ENCODE assay signal across 8 cellular contexts in genomic region chr16:15145418-15146263, GRCh38. TPM values are rescaled to one million over a fixed set of nuclear protein-coding genes. Genes with fewer than 3 reads are reported as not detected.
DNase-seq lines count a peak whose midpoint lies in the region; ATAC-seq, FAIRE-seq and TF ChIP-seq lines count a peak whose summit lies in the region.
"Not testable (repeated sequence)": the region's sequence is repeated elsewhere in the genome, so short reads cannot be mapped to it uniquely, and the experiment has no call there.

No MANE protein-coding gene starts in this region.

- TF ChIP-seq RAD21 in K562 (CRISPR knock-in tag; conservative IDR thresholded peaks at IDR 0.05 in 1 of 2, IDR thresholded peaks at IDR 0.05 in 1 of 2) = not testable (repeated sequence)

- WGBS in K562 (ENCODE audit: insufficient coverage, low coverage, missing lambda C conversion rate) = 91% methylated on average over 15 of the region's 35 CpGs
- WGBS in transverse colon (ENCODE audit: low coverage in 1 of 2), 2 donors = 80% methylated on average over 27 of the region's 35 CpGs; no CpG with 5 or more reads in 1 of the 2 donors

- peak overlapping the region in 6 of 11 experiments; percentile 52 to 78 (median 66); a peak in 8 of 22 replicates for H3K4me2 ChIP-seq in BLaER1 treated with 17β-estradiol and CSF1 and Interleukin-3, amounts not matched to agents 10 nM and 100 nM
- H3K4me2 ChIP-seq in K562 (ENCODE audit: insufficient read depth, low read length) = not testable (repeated sequence)
- H3K4me2 ChIP-seq in fibroblast of lung (ENCODE audit: extremely low read depth, insufficient read depth, low read length) = peak overlapping the region; percentile 13

- CTCF ChIA-PET in K562 (lab: Yijun Ruan, JAX; ENCODE audit: low intra/inter-chr PET ratio) = not testable (repeated sequence)

- not testable (repeated sequence) for ATAC-seq in K562

- 0 out of 22 replicates have a peak overlapping the region, but pooled peaks of 1 of the 11 experiments have one; percentile 56 for H3K9ac ChIP-seq in BLaER1 treated with 17β-estradiol and CSF1 and Interleukin-3, amounts not matched to agents 10 nM and 100 nM
- not testable (repeated sequence) for H3K9ac ChIP-seq in K562 (ENCODE audit: insufficient read depth in 1 of 2, low read depth in 2 of 2, low read length in 2 of 2); fibroblast of lung (ENCODE audit: insufficient read depth, low read length); rectal smooth muscle tissue (ENCODE audit: low read length)

- H2AFZ ChIP-seq in K562 (ENCODE audit: low read depth, low read length); fibroblast of lung (ENCODE audit: low read length): not testable (repeated sequence)

- in situ Hi-C loops in K562 (cut with MboI); transverse colon (cut with MboI; ENCODE audit: low pct_ligation_motif_present in 1 of 4, low pct_unique_long_range_greater_than_20kb in 1 of 4, low sequenced_read_pairs in 3 of 4): not testable (repeated sequence)

- H4K20me1 ChIP-seq in BLaER1 treated with 17β-estradiol and CSF1 and Interleukin-3, amounts not matched to agents 10 nM and 100 nM = peaks cover 41 to 94% (median 75%) of the 10 kb centered on the region in 11 experiments; a peak in 20 of 22 replicates
- H4K20me1 ChIP-seq in K562 (replicated peaks; ENCODE audit: control insufficient read depth, insufficient read depth, low read length); fibroblast of lung (ENCODE audit: control insufficient read depth, extremely low read depth, insufficient read depth, low read length): not testable (repeated sequence)

- DNase-seq in NCI-H446 treated with DMSO at 0.1 percent for 48 hours (lab: John Stamatoyannopoulos, UW) = peak; percentile 7
- not testable (repeated sequence) for DNase-seq in K562 (ENCODE audit: extremely low read depth in 1 of 4, low spot score in 3 of 4)
- DNase-seq in fibroblast of lung (ENCODE audit: low read depth in 2 of 2) = peak; percentile 56 to 63
- DNase-seq in left ventricle myocardium inferior = peak; percentile 56
- peak; percentile 73 for DNase-seq in midbrain (lab: John Stamatoyannopoulos, UW)
- DNase-seq in transverse colon = peak; percentile 43

- TF ChIP-seq CTCF in K562 (IDR thresholded peaks at IDR 0.05 in 2 of 3, conservative IDR thresholded peaks at IDR 0.05 in 1 of 3; ENCODE audit: insufficient read depth in 2 of 3, low read depth in 1 of 3, low read length in 3 of 3); fibroblast of lung (conservative IDR thresholded peaks at IDR 0.05 in 1 of 2, IDR thresholded peaks at IDR 0.05 in 1 of 2; ENCODE audit: low read depth in 1 of 2, low read length in 2 of 2); left ventricle myocardium inferior (IDR thresholded peaks at IDR 0.05; ENCODE audit: borderline replicate concordance); transverse colon (IDR thresholded peaks at IDR 0.05): not testable (repeated sequence)

- H3K79me2 ChIP-seq in K562 (ENCODE audit: control insufficient read depth, insufficient read depth, low read length) (peaks cover 21% of the 10 kb centered on the region), fibroblast of lung (ENCODE audit: control insufficient read depth, insufficient read depth, low read length) (peaks cover 46% of the 10 kb centered on the region)

- TF ChIP-seq POLR2A in K562 (conservative IDR thresholded peaks at IDR 0.05); transverse colon (IDR thresholded peaks at IDR 0.05): not testable (repeated sequence)

- BruUV-seq in K562 (replicated peaks; lab: Mats Ljungman, UMichigan) = not testable (repeated sequence)

- not testable (repeated sequence) for H3K4me3 ChIP-seq in BLaER1 treated with 17β-estradiol and CSF1 and Interleukin-3, amounts not matched to agents 10 nM and 100 nM; K562; fibroblast of lung (replicated peaks in 1 of 4; ENCODE audit: control extremely low read depth in 1 of 4, insufficient read depth in 1 of 4, low read depth in 3 of 4, low read length in 4 of 4); transverse colon
- H3K4me3 ChIP-seq in left ventricle myocardium inferior (peak overlapping the region; percentile 30), rectal smooth muscle tissue (ENCODE audit: low read length) (peak overlapping the region; percentile 13)

- H3K9me3 ChIP-seq in BLaER1 treated with 17β-estradiol and CSF1 and Interleukin-3, amounts not matched to agents 10 nM and 100 nM (replicated peaks in 1 of 11); K562 (replicated peaks; ENCODE audit: control insufficient read depth, insufficient read depth, low read depth, low read length); fibroblast of lung (ENCODE audit: control insufficient read depth, insufficient read depth, low read depth, low read length); left ventricle myocardium inferior (replicated peaks); transverse colon: not testable (repeated sequence)

- POLR2A ChIA-PET in K562 (lab: Yijun Ruan, JAX) = not testable (repeated sequence)

- not testable (repeated sequence) for FAIRE-seq in K562 (lab: Jason Lieb, UNC)

- not testable (repeated sequence) for H3K27me3 ChIP-seq in BLaER1 treated with 17β-estradiol and CSF1 and Interleukin-3, amounts not matched to agents 10 nM and 100 nM; K562 (ENCODE audit: control insufficient read depth in 2 of 2, insufficient read depth in 2 of 2, low read length in 2 of 2); fibroblast of lung (ENCODE audit: control insufficient read depth, insufficient read depth, low read length); left ventricle myocardium inferior (ENCODE audit: low read depth); rectal smooth muscle tissue (ENCODE audit: control insufficient read depth, insufficient read depth, low read length); transverse colon

- not testable (repeated sequence) for H3K36me3 ChIP-seq in BLaER1 treated with 17β-estradiol and CSF1 and Interleukin-3, amounts not matched to agents 10 nM and 100 nM; K562 (ENCODE audit: control insufficient read depth, insufficient read depth, low read length); fibroblast of lung (ENCODE audit: control insufficient read depth, insufficient read depth, low read length); left ventricle myocardium inferior; rectal smooth muscle tissue (ENCODE audit: control insufficient read depth, insufficient read depth, low read length); transverse colon

- intact Hi-C loops in K562 (cut with micrococcal nuclease); left ventricle myocardium inferior (cut with micrococcal nuclease); transverse colon (cut with DNase I; ENCODE audit: low total_unique reads): not testable (repeated sequence)

- H3K27ac ChIP-seq in BLaER1 treated with 17β-estradiol and CSF1 and Interleukin-3, amounts not matched to agents 10 nM and 100 nM; K562 (ENCODE audit: extremely low read depth, low read depth, low read length): not testable (repeated sequence)
- H3K27ac ChIP-seq in fibroblast of lung (ENCODE audit: insufficient read depth, low read length) (peak overlapping the region; percentile 82), left ventricle myocardium inferior (replicated peaks) (peak overlapping the region; percentile 89), rectal smooth muscle tissue (ENCODE audit: low read depth, low read length) (peak overlapping the region; percentile 94), transverse colon (peak overlapping the region; percentile 84 to 91 (median 88))

- not testable (repeated sequence) for TF ChIP-seq EP300 in K562 (IDR thresholded peaks at IDR 0.05; ENCODE audit: low read length); transverse colon (IDR thresholded peaks at IDR 0.05; ENCODE audit: low read depth)

- H3K9me1 ChIP-seq in K562 (ENCODE audit: control insufficient read depth, insufficient read depth, low read length) = not testable (repeated sequence)

- peaks cover 19 to 55% (median 40%) of the 10 kb centered on the region in 10 experiments for H3K4me1 ChIP-seq in BLaER1 treated with 17β-estradiol and CSF1 and Interleukin-3, amounts not matched to agents 10 nM and 100 nM
- H3K4me1 ChIP-seq in K562 (replicated peaks in 1 of 2; ENCODE audit: control insufficient read depth in 2 of 2, insufficient read depth in 2 of 2, low read length in 2 of 2) (peaks cover 0 to 49% of the 10 kb centered on the region in 2 experiments; a peak in 2 of 5 replicates), fibroblast of lung (ENCODE audit: control insufficient read depth, extremely low read depth, insufficient read depth, low read length) (peaks cover 14% of the 10 kb centered on the region), left ventricle myocardium inferior (peaks cover 69% of the 10 kb centered on the region), rectal smooth muscle tissue (ENCODE audit: control insufficient read depth, insufficient read depth, low read length) (peaks cover 37% of the 10 kb centered on the region), transverse colon (peaks cover 27 to 72% (median 43%) of the 10 kb centered on the region in 4 donors)

RNA-seq across cellular contexts. Expression of gene RRN3, which starts 51.6 kb away (rescaled TPM):
- total RNA-seq in K562 (2011; cell fraction: chromatin; rRNA removed; ENCODE audit: low replicate concordance) = 31.3 and 50.9 TPM in 2 replicates
- total RNA-seq in K562 (2011; cell fraction: nucleolus; rRNA removed) = 11.5 and 14.5 TPM in 2 replicates
- total RNA-seq in K562 (2011; cell fraction: nucleoplasm; rRNA removed) = 17.4 and 19.7 TPM in 2 replicates
- total RNA-seq in K562 (2014; rRNA removed) (22.2 and 23.9 TPM in 2 replicates), K562 (2014; rRNA removed; fragmentation: Illumina TruSeq; extraction: Trizol) (37.3 and 40.5 TPM in 2 replicates), K562 (2015; rRNA removed; fragmentation: Illumina TruSeq; extraction: Trizol) (33.9 and 35.7 TPM in 2 replicates), K562 (2021) (27.8 and 28.0 TPM in 2 replicates), fibroblast of lung (38.3 and 43.6 TPM in 2 replicates), left ventricle myocardium inferior (24.4 TPM), transverse colon (10 to 100 TPM; 13.5 to 33.0 (median 24.0) TPM)
- polyA plus RNA-seq in K562 (2011; rRNA removed) (27.4 and 49.5 TPM in 2 replicates), K562 (2014; fragmentation: Illumina TruSeq; extraction: Trizol) (26.4 and 26.7 TPM in 2 replicates), K562 (2014; fragmentation: Nextera tagmentation; extraction: Ambion mirVana) (10 to 100 TPM; 22.6 to 38.5 TPM), K562 (2014; rRNA removed) (28.4 and 28.6 TPM in 2 replicates), fibroblast of lung (28.9 and 32.5 TPM in 2 replicates)
- polyA plus RNA-seq in K562 (2011; cell fraction: cytosol; rRNA removed) = 12.5 and 15.7 TPM in 2 replicates
- 21.6 and 22.9 TPM in 2 replicates for polyA plus RNA-seq in K562 (2011; cell fraction: nucleus; rRNA removed)
- polyA plus RNA-seq in K562 (2012) = 11.6 and 18.3 TPM in 2 replicates
- 41.8 and 65.6 TPM in 2 replicates for polyA minus RNA-seq in K562 (2011; rRNA and poly(A)+ RNA removed)
- 15.0 and 26.1 TPM in 2 replicates for polyA minus RNA-seq in K562 (2011; cell fraction: cytosol; rRNA and poly(A)+ RNA removed)
- polyA minus RNA-seq in K562 (2011; cell fraction: nucleus; rRNA and poly(A)+ RNA removed) = 11.0 and 14.8 TPM in 2 replicates
- 16.4 and 20.6 TPM in 2 replicates for polyA plus RNA-seq in fibroblast of lung (2012)
- polyA minus RNA-seq in fibroblast of lung (ENCODE audit: low replicate concordance) = 9.1 and 18.3 TPM in 2 replicates
